ENCODE assay signal across 7 cellular contexts in the genomic region with DNA sequence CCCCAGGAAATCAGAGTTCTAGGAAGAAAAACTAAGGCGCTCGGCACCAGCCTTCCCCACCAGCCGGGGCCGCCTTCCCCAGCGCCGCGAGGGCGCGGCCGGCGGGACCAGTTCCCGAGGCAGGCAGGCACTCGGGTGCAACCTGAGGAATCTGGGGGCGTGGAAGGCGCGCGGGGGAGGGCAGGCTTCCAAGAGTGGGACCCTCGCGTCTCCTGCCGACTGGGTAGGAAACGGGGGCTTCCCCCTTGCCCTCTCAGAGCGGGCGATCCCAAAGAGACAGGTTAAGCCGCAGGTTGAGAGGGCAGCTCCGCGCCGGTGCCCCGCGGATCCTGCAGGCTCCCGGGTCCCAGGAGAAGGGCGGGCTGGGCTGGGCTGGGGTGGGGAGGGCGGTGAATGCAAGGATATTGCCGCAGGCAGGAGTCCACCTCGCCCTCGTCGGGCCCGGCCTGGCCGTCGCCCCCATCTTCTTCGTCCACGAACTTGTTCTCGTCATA. TPM values are rescaled to one million over a fixed set of nuclear protein-coding genes. Genes with fewer than 3 reads are reported as not detected.
DNase-seq lines count a peak whose midpoint lies in the region; ATAC-seq and TF ChIP-seq lines count a peak whose summit lies in the region.

No MANE protein-coding gene starts in this region.

- H3K36me3 Mint-ChIP-seq in T-cell (peaks cover 8% of the 10 kb centered on the region), chondrocyte (ENCODE audit: low read depth) (peaks cover 13% of the 10 kb centered on the region)

- POLR2A ChIA-PET in T-cell (lab: Charles Lee) = interaction anchor here (0.7 to 1.0 kb wide), 2 partner anchors 16 to 165 kb away, joined by 3 read pairs; no protein-coding TSS in a partner anchor

- CTCF ChIA-PET in T-cell (lab: Charles Lee) = interaction anchor here (0.6 to 1.3 kb wide), 4 partner anchors 10 to 320 kb away, joined by 3 to 12 read pairs (median 4); no protein-coding TSS in a partner anchor

- ATAC-seq in GM18907 (IDR thresholded peaks at IDR 0.05; ENCODE audit: unreplicated experiment) (peak; percentile 9), HG03064 (IDR thresholded peaks at IDR 0.05; ENCODE audit: low read depth, unreplicated experiment) (peak; percentile 6), T-cell (replicated peaks in 1 of 4) (peak in 3 of 4 experiments; percentile 5 to 10 (median 9)), left lung (peak; percentile 50)

- peaks cover 0 to 24% of the 10 kb centered on the region in 2 donors for H3K36me3 ChIP-seq in left lung

- H3K9me3 ChIP-seq in left lung = no peaks in the 10 kb centered on the region

- no peaks in the 10 kb centered on the region for H3K27me3 ChIP-seq in left lung

- intact Hi-C loops in left lung (cut with DNase I) = loop anchor here in 1 of 2 donors (10.0 kb wide), 1 partner anchor 160 kb away; a partner anchor contains a TSS

- H3K4me3 ChIP-seq in left lung = peak overlapping the region; percentile 69 to 90

- H3K27ac Mint-ChIP-seq in T-cell = peak overlapping the region; percentile 99
- H3K27ac Mint-ChIP-seq in chondrocyte (ENCODE audit: unreplicated experiment) = peak overlapping the region; percentile 100

- DNase-seq in T-cell = peak in 6 of 34 experiments; percentile 2 to 25 (median 14)
- DNase-seq in chondrocyte (ENCODE audit: low spot score) = no peak
- DNase-seq in left lung = peak; percentile 49 to 91
- peak; percentile 4 to 11 for DNase-seq in stimulated activated CD8-positive, alpha-beta memory T cell treated with anti-CD3 and anti-CD28 coated beads, Interleukin-15, amount 100 ng/mL, for 48 hours (ENCODE audit: low read depth in 2 of 2)
- no peak for DNase-seq in 8988T

- peak overlapping the region; percentile 96 to 99 for H3K27ac ChIP-seq in left lung

- H3K4me1 Mint-ChIP-seq in T-cell (peaks cover 48 to 61% (median 60%) of the 10 kb centered on the region in 3 donors), chondrocyte (ENCODE audit: low read depth) (peaks cover 48% of the 10 kb centered on the region)

- H3K9me3 Mint-ChIP-seq in T-cell = no peaks in the 10 kb centered on the region
- no peaks in the 10 kb centered on the region for H3K9me3 Mint-ChIP-seq in chondrocyte (ENCODE audit: low read depth)

- H3K27me3 Mint-ChIP-seq in T-cell (peaks cover 0 to 2% of the 10 kb centered on the region in 2 donors), chondrocyte (ENCODE audit: low read depth) (no peaks in the 10 kb centered on the region)

- H3K4me1 ChIP-seq in left lung = peaks cover 25 to 48% of the 10 kb centered on the region in 2 donors

- H3K4me3 Mint-ChIP-seq in T-cell (peak overlapping the region; percentile 99 to 100 (median 100)), chondrocyte (ENCODE audit: unreplicated experiment) (peak overlapping the region; percentile 99)

- peak; percentile 13 for TF ChIP-seq CTCF in chondrocyte (IDR thresholded peaks at IDR 0.05)
- no peak for TF ChIP-seq CTCF in left lung (IDR thresholded peaks at IDR 0.05)

RNA-seq across cellular contexts. Expression of a gene that starts 0.4 kb away (rescaled TPM):
- total RNA-seq in T-cell (100 to 1,000 TPM in 3 of 5 donors, 10 to 100 TPM in 2; 69.8 to 116 (median 106) TPM), chondrocyte (144 to 193 TPM (median 192 TPM) in 3 replicates), left lung (100 to 1,000 TPM; 171 to 208 TPM)

RNA-seq across cellular contexts. Expression of a gene that starts 18.0 kb away (rescaled TPM):
- not detected for total RNA-seq in T-cell
- not detected in 3 replicates for total RNA-seq in chondrocyte
- under 1 TPM; 0.26 to 0.89 TPM for total RNA-seq in left lung

RNA-seq across cellular contexts. Expression of a gene that starts 44.9 kb away (rescaled TPM):
- 1 to 10 TPM; 2.9 to 8.7 (median 4.0) TPM for total RNA-seq in T-cell
- 1.2 to 3.2 TPM (median 2.7 TPM) in 3 replicates for total RNA-seq in chondrocyte
- 100 to 1,000 TPM in 1 of 2 donors, 10 to 100 TPM in 1; 70.9 to 139 TPM for total RNA-seq in left lung

Comparison
In these comparisons a context has a peak if more than half of its experiments do, and no peak if none do; other contexts are left out.
1. DNase-seq: peak in left lung (2 of 2) and stimulated activated CD8-positive, alpha-beta memory T cell treated with anti-CD3 and anti-CD28 coated beads, Interleukin-15, amount 100 ng/mL, for 48 hours (2 of 2); none in chondrocyte (single experiment) and 8988T (single experiment).
2. RNA of a gene that starts 44.9 kb away (total RNA-seq): 70.9 to 139 TPM in left lung; 2.9 to 8.7 TPM in T-cell and 1.2 to 3.2 TPM in chondrocyte; every median in the first group is over 4 times any median in the second.
3. Peak in every context shown above with its lines, with median percentiles within 50 percentile points of each other: ATAC-seq.